In genomic region chr1:109910963-109911798, GRCh38 we compare ENCODE assay signal across 8 cellular contexts. TPM values are rescaled to one million over a fixed set of nuclear protein-coding genes. Genes with fewer than 3 reads are reported as not detected.
A peak's percentile ranks its signal among the peaks of the same experiment; 100 is the strongest.
DNase-seq lines count a peak whose midpoint lies in the region; ATAC-seq and TF ChIP-seq lines count a peak whose summit lies in the region.

No MANE protein-coding gene starts in this region.

- H3K9ac ChIP-seq in DND-41 (ENCODE audit: low read depth, low read length): peak overlapping the region; percentile 64

- no peaks in the 10 kb centered on the region for H3K36me3 ChIP-seq in DND-41 (ENCODE audit: insufficient read depth, low read length)

- peak overlapping the region; percentile 70 for H3K27ac ChIP-seq in DND-41 (ENCODE audit: low read length)

- no peaks in the 10 kb centered on the region for H3K27me3 Mint-ChIP-seq in activated naive CD8-positive, alpha-beta T cell treated with anti-CD3 and anti-CD28 coated beads, Interleukin-2, amount 10 ng/mL, durations not matched to agents 7 days and 5 days

- H3K79me2 ChIP-seq in DND-41 (ENCODE audit: insufficient read depth, low read length): peaks cover 40% of the 10 kb centered on the region

- peaks cover 56% of the 10 kb centered on the region for H3K4me1 ChIP-seq in DND-41 (ENCODE audit: insufficient read depth, low read length)

- H3K36me3 Mint-ChIP-seq in activated naive CD8-positive, alpha-beta T cell treated with anti-CD3 and anti-CD28 coated beads, Interleukin-2, amount 10 ng/mL, durations not matched to agents 7 days and 5 days: peaks cover 23% of the 10 kb centered on the region

- TF ChIP-seq CTCF in DND-41 (IDR thresholded peaks at IDR 0.05; ENCODE audit: borderline replicate concordance, extremely low read depth, low read length, poor library complexity, severe bottlenecking): no peak

- peak; percentile 46 for DNase-seq in DND-41
- DNase-seq in HuH-7.5 (ENCODE audit: low spot score): peak; percentile 34
- DNase-seq in activated naive CD8-positive, alpha-beta T cell treated with anti-CD3 and anti-CD28 coated beads, Interleukin-2, amount 10 ng/mL, durations not matched to agents 7 days and 5 days: peak; percentile 65
- peak; percentile 17 to 30 for DNase-seq in stimulated activated CD4-positive, alpha-beta T cell treated with anti-CD3 and anti-CD28 coated beads, Interleukin-4, amount 100 ng/mL, for 4 hours
- no peak for DNase-seq in mesenteric fat pad (ENCODE audit: low spot score)
- no peak for DNase-seq in ACHN

- H3K27ac Mint-ChIP-seq in activated naive CD8-positive, alpha-beta T cell treated with anti-CD3 and anti-CD28 coated beads, Interleukin-2, amount 10 ng/mL, durations not matched to agents 7 days and 5 days: peak overlapping the region; percentile 97

- no peaks in the 10 kb centered on the region for H3K9me3 ChIP-seq in DND-41 (ENCODE audit: insufficient read depth, low read length, severe bottlenecking)
- H3K9me3 ChIP-seq in iPS-18c (ENCODE audit: control insufficient read depth, insufficient read depth, low read length): no peaks in the 10 kb centered on the region

- H3K4me3 Mint-ChIP-seq in activated naive CD8-positive, alpha-beta T cell treated with anti-CD3 and anti-CD28 coated beads, Interleukin-2, amount 10 ng/mL, durations not matched to agents 7 days and 5 days: peak overlapping the region; percentile 96

- H3K4me3 ChIP-seq in DND-41 (ENCODE audit: low read depth in 1 of 2, low read length in 2 of 2) (peak overlapping the region; percentile 23 to 66; a peak in 3 of 4 replicates), iPS-18c (ENCODE audit: insufficient read depth, low read depth, low read length) (peak overlapping the region; percentile 53)

- H2AFZ ChIP-seq in DND-41 (ENCODE audit: low read depth, low read length): peak overlapping the region; percentile 52

- H3K4me2 ChIP-seq in DND-41 (ENCODE audit: insufficient read depth, low read length): peak overlapping the region; percentile 72

- no peaks in the 10 kb centered on the region for H4K20me1 ChIP-seq in DND-41 (ENCODE audit: insufficient read depth, low read length)

- H3K4me1 Mint-ChIP-seq in activated naive CD8-positive, alpha-beta T cell treated with anti-CD3 and anti-CD28 coated beads, Interleukin-2, amount 10 ng/mL, durations not matched to agents 7 days and 5 days: peaks cover 73% of the 10 kb centered on the region

- ATAC-seq in DND-41 (ENCODE audit: insufficient read depth, low read depth) (peak; percentile 51), GM21737 (IDR thresholded peaks at IDR 0.05; ENCODE audit: unreplicated experiment) (no peak)
- no peak for ATAC-seq in activated naive CD8-positive, alpha-beta T cell treated with anti-CD3 and anti-CD28 coated beads, Interleukin-2, amount 10 ng/mL, durations not matched to agents 7 days and 5 days (ENCODE audit: low read depth)

- peaks cover 2% of the 10 kb centered on the region for H3K27me3 ChIP-seq in DND-41 (ENCODE audit: insufficient read depth, low read length, poor library complexity)

- POLR2A ChIA-PET in activated naive CD8-positive, alpha-beta T cell treated with anti-CD3 and anti-CD28 coated beads, Interleukin-2, amount 10 ng/mL, durations not matched to agents 7 days and 5 days (lab: Charles Lee): interaction anchor here (0.6 to 3.3 kb wide), 11 partner anchors 12 to 414 kb away, joined by 3 to 17 read pairs (median 3); no protein-coding TSS in a partner anchor

- in situ Hi-C loops in ACHN (cut with HindIII; ENCODE audit: low pct_ligation_motif_present, low pct_unique_long_range_greater_than_20kb, low sequenced_read_pairs): no loop called here

- no peaks in the 10 kb centered on the region for H3K9me3 Mint-ChIP-seq in activated naive CD8-positive, alpha-beta T cell treated with anti-CD3 and anti-CD28 coated beads, Interleukin-2, amount 10 ng/mL, durations not matched to agents 7 days and 5 days

RNA-seq across cellular contexts. Expression of gene CSF1, which starts 0.5 kb away (rescaled TPM):
- 10 to 100 TPM; 42.7 to 45.1 TPM for total RNA-seq in activated naive CD8-positive, alpha-beta T cell treated with anti-CD3 and anti-CD28 coated beads, Interleukin-2, amount 10 ng/mL, durations not matched to agents 7 days and 5 days
- total RNA-seq in mesenteric fat pad: 228 TPM

Comparison
In these comparisons a context has a peak if more than half of its experiments do, and no peak if none do; other contexts are left out.
1. DNase-seq: peak in DND-41 (single experiment), HuH-7.5 (single experiment), activated naive CD8-positive, alpha-beta T cell treated with anti-CD3 and anti-CD28 coated beads, Interleukin-2, amount 10 ng/mL, durations not matched to agents 7 days and 5 days (single experiment) and stimulated activated CD4-positive, alpha-beta T cell treated with anti-CD3 and anti-CD28 coated beads, Interleukin-4, amount 100 ng/mL, for 4 hours (2 of 2); none in mesenteric fat pad (single experiment) and ACHN (single experiment).